8 cellular contexts compared by ENCODE assay signal in genomic region chr10:30002438-30003266, GRCh38. TPM values are rescaled to one million over a fixed set of nuclear protein-coding genes. Genes with fewer than 3 reads are reported as not detected.
DNase-seq lines count a peak whose midpoint lies in the region; ATAC-seq, FAIRE-seq and TF ChIP-seq lines count a peak whose summit lies in the region.

No MANE protein-coding gene starts in this region.

- peak overlapping the region; percentile 89; the same call in 1 of the 2 replicates for H4K8ac ChIP-seq in H1 (ENCODE audit: extremely low read depth, insufficient read depth, low read length)

- no peaks in the 10 kb centered on the region for H3K36me3 ChIP-seq in H1 (ENCODE audit: control insufficient read depth in 2 of 4, insufficient read depth in 4 of 4, low read length in 3 of 4)

- H2BK5ac ChIP-seq in H1 (ENCODE audit: low read depth, low read length) = no peak overlapping the region

- DNase-seq in CMK (ENCODE audit: low read depth) (peak; percentile 30), H54 (ENCODE audit: insufficient read length, low spot score) (peak; percentile 68), NCI-H774 (lab: John Stamatoyannopoulos, UW) (peak; percentile 51), H1 (ENCODE audit: low read depth in 1 of 2, low spot score in 2 of 2) (peak; percentile 80 to 83), midbrain (lab: John Stamatoyannopoulos, UW) (peak; percentile 14)
- DNase-seq in activated CD4-positive, alpha-beta T cell treated with anti-CD3 and anti-CD28 coated beads, Interleukin-2, amount 50 U/mL, for 48 hours = peak; percentile 67 to 74
- DNase-seq in stimulated activated CD8-positive, alpha-beta memory T cell treated with anti-CD3 and anti-CD28 coated beads, Interleukin-2, amount 100 ng/mL, for 48 hours (ENCODE audit: low read depth in 2 of 2) = peak; percentile 34 to 51

- no peak overlapping the region for H2AFZ ChIP-seq in H1 (ENCODE audit: low read length)

- peaks cover 0 to 4% of the 10 kb centered on the region in 2 experiments for H4K20me1 ChIP-seq in H1 (replicated peaks in 1 of 2; ENCODE audit: control insufficient read depth in 1 of 2, insufficient read depth in 2 of 2, low read length in 2 of 2)

- TF ChIP-seq POLR2A in H54 (IDR thresholded peaks at IDR 0.05; ENCODE audit: low read depth, low read length) (no peak), H1 (IDR thresholded peaks at IDR 0.05; ENCODE audit: control extremely low read depth in 1 of 2, low read depth in 2 of 2, low read length in 2 of 2) (no peak)

- no peaks in the 10 kb centered on the region for H3K27me3 ChIP-seq in H1 (replicated peaks in 1 of 4; ENCODE audit: control insufficient read depth in 3 of 4, extremely low read depth in 1 of 4, insufficient read depth in 3 of 4, low read length in 3 of 4)

- H3K9ac ChIP-seq in H1 (replicated peaks in 1 of 4; ENCODE audit: extremely low read depth in 1 of 4, low read depth in 3 of 4, low read length in 3 of 4) = no peak overlapping the region

- no peak overlapping the region for H4K91ac ChIP-seq in H1 (replicated peaks; ENCODE audit: insufficient read length, low read length)

- H2BK20ac ChIP-seq in H1 (ENCODE audit: low read length) = no peak overlapping the region

- no peak overlapping the region for H3K56ac ChIP-seq in H1 (replicated peaks; ENCODE audit: insufficient read length, low read depth, low read length)

- H3K18ac ChIP-seq in H1 (ENCODE audit: extremely low read depth, low read length) = no peak overlapping the region

- peak; percentile 91 to 99 (median 98) for TF ChIP-seq CTCF in H1 (IDR thresholded peaks at IDR 0.05; ENCODE audit: control extremely low read depth in 1 of 3, insufficient read depth in 1 of 3, low read depth in 1 of 3, low read length in 3 of 3)

- no peak overlapping the region for H2AK5ac ChIP-seq in H1 (ENCODE audit: low read depth, low read length)

- POLR2A ChIA-PET in H1 (lab: Charles Lee; ENCODE audit: partially characterized antibody) = no interaction called here

- H2BK120ac ChIP-seq in H1 (replicated peaks; ENCODE audit: low read depth, low read length) = no peak overlapping the region

- H3K4me3 ChIP-seq in H1 (ENCODE audit: extremely low read depth in 1 of 4, insufficient read depth in 2 of 4, low read depth in 3 of 4, low read length in 4 of 4) = no peak overlapping the region

- no peak overlapping the region for H2BK12ac ChIP-seq in H1 (ENCODE audit: low read depth, low read length)

- ATAC-seq in HG02610 (IDR thresholded peaks at IDR 0.05; ENCODE audit: unreplicated experiment) = no peak

- no peaks in the 10 kb centered on the region for H3K79me2 ChIP-seq in H1 (ENCODE audit: control insufficient read depth in 1 of 2, insufficient read depth in 2 of 2, low read length in 2 of 2)

- H3K23ac ChIP-seq in H1 (ENCODE audit: insufficient read length) = no peak overlapping the region

- no peak overlapping the region for H3K14ac ChIP-seq in H1 (ENCODE audit: insufficient read length)

- H3K23me2 ChIP-seq in H1 (ENCODE audit: low read depth, low read length) = no peaks in the 10 kb centered on the region

- no peak overlapping the region for H3K27ac ChIP-seq in H1 (ENCODE audit: low read depth, low read length)

- TF ChIP-seq EP300 in H1 (IDR thresholded peaks at IDR 0.05; ENCODE audit: borderline replicate concordance in 1 of 2, low read depth in 2 of 2, low read length in 2 of 2) = no peak

- H3K79me1 ChIP-seq in H1 (ENCODE audit: low read depth, low read length) = no peaks in the 10 kb centered on the region

- no peaks in the 10 kb centered on the region for H3K9me3 ChIP-seq in H1 (ENCODE audit: insufficient read depth in 2 of 2, low read depth in 1 of 2, low read length in 1 of 2)

- no peak overlapping the region for H2BK15ac ChIP-seq in H1 (ENCODE audit: low read length)

- FAIRE-seq in H54 (lab: Jason Lieb, UNC) (peak; percentile 23), H1 (lab: Jason Lieb, UNC) (no peak)

- TF ChIP-seq RAD21 in H1 (IDR thresholded peaks at IDR 0.05 in 1 of 2, conservative IDR thresholded peaks at IDR 0.05 in 1 of 2; ENCODE audit: low read depth in 2 of 2, low read length in 2 of 2) = peak; percentile 89 to 92

- H3K4me2 ChIP-seq in H1 (ENCODE audit: insufficient read depth in 1 of 2, low read depth in 2 of 2, low read length in 2 of 2) = no peak overlapping the region

- 0 out of 7 replicates have a peak, but pooled peaks cover 0 to 2% (median 0%) of the 10 kb centered on the region in 4 experiments for H3K4me1 ChIP-seq in H1 (replicated peaks in 1 of 4; ENCODE audit: control insufficient read depth in 3 of 4, insufficient read depth in 4 of 4, low read length in 3 of 4)

- H4K5ac ChIP-seq in H1 (ENCODE audit: insufficient read length, low read depth, low read length) = no peak overlapping the region

- CTCF ChIA-PET in H1 (lab: Charles Lee; ENCODE audit: partially characterized antibody) = interaction anchor here (0.8 to 6.6 kb wide), 23 partner anchors 8 to 335 kb away, joined by 3 to 65 read pairs (median 4); no protein-coding TSS in a partner anchor

- WGBS in H1 (ENCODE audit: extremely low coverage in 1 of 2, insufficient coverage in 1 of 2, insufficient read length in 1 of 2, insufficient replicate concordance in 2 of 2, low coverage in 1 of 2, low lambda C conversion rate in 2 of 2, missing lambda C conversion rate in 1 of 2), 2 experiments = 38% methylated on average over 16 of the region's 16 CpGs; no CpG with 5 or more reads in 1 of the 2 experiments

- no peak overlapping the region for H3K4ac ChIP-seq in H1 (replicated peaks; ENCODE audit: insufficient read length, low read depth, low read length)

TF ChIP-seq in H1, 55 proteins besides CTCF, POLR2A, EP300 and RAD21:
- peak; percentile 87 for TF ChIP-seq CEBPB (IDR thresholded peaks at IDR 0.05; ENCODE audit: low read depth, low read length)
- no peak for TF ChIP-seq PHF8 (conservative IDR thresholded peaks at IDR 0.05; ENCODE audit: low read depth, low read length)
- TF ChIP-seq NANOG (IDR thresholded peaks at IDR 0.05; ENCODE audit: insufficient read depth, low read depth, low read length, poor library complexity, severe bottlenecking) = no peak
- TF ChIP-seq CBX8 (IDR thresholded peaks at IDR 0.05; ENCODE audit: borderline replicate concordance, low read depth, low read length) = no peak
- no peak for TF ChIP-seq GABPA (IDR thresholded peaks at IDR 0.05; ENCODE audit: borderline replicate concordance, insufficient read depth, low read length)
- TF ChIP-seq SAP30 (IDR thresholded peaks at IDR 0.05; ENCODE audit: insufficient read depth, insufficient replicate concordance, low read length) = no peak
- no peak for TF ChIP-seq KDM4A (IDR thresholded peaks at IDR 0.05; ENCODE audit: low read depth, low read length, severe bottlenecking)
- peak; percentile 90 for TF ChIP-seq TEAD4 (IDR thresholded peaks at IDR 0.05; ENCODE audit: low read depth, low read length)
- TF ChIP-seq SUZ12 (IDR thresholded peaks at IDR 0.05; ENCODE audit: low read length) = no peak
- TF ChIP-seq FOSL1 (IDR thresholded peaks at IDR 0.05; ENCODE audit: insufficient read depth, low read depth, low read length) = no peak
- no peak for TF ChIP-seq EGR1 (IDR thresholded peaks at IDR 0.05; ENCODE audit: borderline replicate concordance, low read depth, low read length)
- TF ChIP-seq, protein P1, sequence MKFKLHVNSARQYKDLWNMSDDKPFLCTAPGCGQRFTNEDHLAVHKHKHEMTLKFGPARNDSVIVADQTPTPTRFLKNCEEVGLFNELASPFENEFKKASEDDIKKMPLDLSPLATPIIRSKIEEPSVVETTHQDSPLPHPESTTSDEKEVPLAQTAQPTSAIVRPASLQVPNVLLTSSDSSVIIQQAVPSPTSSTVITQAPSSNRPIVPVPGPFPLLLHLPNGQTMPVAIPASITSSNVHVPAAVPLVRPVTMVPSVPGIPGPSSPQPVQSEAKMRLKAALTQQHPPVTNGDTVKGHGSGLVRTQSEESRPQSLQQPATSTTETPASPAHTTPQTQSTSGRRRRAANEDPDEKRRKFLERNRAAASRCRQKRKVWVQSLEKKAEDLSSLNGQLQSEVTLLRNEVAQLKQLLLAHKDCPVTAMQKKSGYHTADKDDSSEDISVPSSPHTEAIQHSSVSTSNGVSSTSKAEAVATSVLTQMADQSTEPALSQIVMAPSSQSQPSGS (IDR thresholded peaks at IDR 0.05; ENCODE audit: low read length) = peak; percentile 32; the same call in 1 of the 2 replicates
- TF ChIP-seq USF2 (IDR thresholded peaks at IDR 0.05; ENCODE audit: low read length) = no peak
- TF ChIP-seq ZNF274 (IDR thresholded peaks at IDR 0.05; ENCODE audit: borderline replicate concordance, extremely low read depth, low read length) = no peak
- TF ChIP-seq YY1 (IDR thresholded peaks at IDR 0.05; ENCODE audit: low read depth, low read length) = no peak
- TF ChIP-seq MAX (IDR thresholded peaks at IDR 0.05) = no peak

RNA-seq across cellular contexts. Expression of gene JCAD, which starts 56.7 kb away (rescaled TPM):
- total RNA-seq in H1 (2021; fragmentation: NEBNext Ultra II Directional; extraction: Animal tissue kit (Norgen Biotek cat#: 25700)) = 2.9 and 5.2 TPM in 2 replicates
- polyA plus RNA-seq in H1 (2011; rRNA removed) = 0.56 and 0.75 TPM in 2 replicates
- 1.0 TPM for polyA plus RNA-seq in H1 (2011; cell fraction: cytosol; rRNA removed)
- polyA plus RNA-seq in H1 (2011; cell fraction: nucleus; rRNA removed) = 0.93 TPM
- polyA plus RNA-seq in H1 (2012, experiment 1 of 2) = 1.6 to 2.3 TPM (median 1.7 TPM) in 4 replicates
- 0.31 TPM for polyA plus RNA-seq in H1 (2012, experiment 2 of 2)
- 1.1 TPM for polyA plus RNA-seq in H1 (2013, experiment 1 of 2)
- polyA plus RNA-seq in H1 (2013, experiment 2 of 2) = 1.3 TPM
- 2.3 and 2.6 TPM in 2 replicates for polyA minus RNA-seq in H1 (2011; rRNA and poly(A)+ RNA removed)
- polyA minus RNA-seq in H1 (2011; cell fraction: cytosol; rRNA and poly(A)+ RNA removed) = 1.9 TPM
- 1.5 TPM for polyA minus RNA-seq in H1 (2011; cell fraction: nucleus; rRNA and poly(A)+ RNA removed)

Comparison
In these comparisons a context has a peak if more than half of its experiments do, and no peak if none do; other contexts are left out.
1. DNase-seq: peak in every context shown above with its lines; median percentile 82 in H1; 70 in activated CD4-positive, alpha-beta T cell treated with anti-CD3 and anti-CD28 coated beads, Interleukin-2, amount 50 U/mL, for 48 hours; 68 in H54; 51 in NCI-H774; 42 in stimulated activated CD8-positive, alpha-beta memory T cell treated with anti-CD3 and anti-CD28 coated beads, Interleukin-2, amount 100 ng/mL, for 48 hours; 30 in CMK; 14 in midbrain.